In genomic region chr16:58464916-58465731, GRCh38 we compare ENCODE assay signal across 9 cellular contexts. TPM values are rescaled to one million over a fixed set of nuclear protein-coding genes. Genes with fewer than 3 reads are reported as not detected.
A peak's percentile ranks its signal among the peaks of the same experiment; 100 is the strongest.
DNase-seq lines count a peak whose midpoint lies in the region; ATAC-seq, FAIRE-seq and TF ChIP-seq lines count a peak whose summit lies in the region.
"Had no signal": no experiment of that assay in that cellular context is flagged by ENCODE, and none has a peak within 500 bp of the region (broad histone marks: within the 10 kb centered on the region; RNA-seq: fewer than 3 reads in every experiment).

No MANE protein-coding gene starts in this region.

- WGBS in heart right ventricle, 2 donors, result 10 to 14% methylated on average over 24 of the region's 24 CpGs

- DNase-seq in GM19239 (ENCODE audit: insufficient read length, low spot score) (peak; percentile 28), WERI-Rb-1 (peak; percentile 67), heart right ventricle (peak in 1 of 2 donors; percentile 59), retinal pigment epithelial cell (ENCODE audit: low read depth) (no peak), anterior cingulate cortex (lab: John Stamatoyannopoulos, UW) (no peak)
- no peak for DNase-seq in activated CD8-positive, alpha-beta memory T cell treated with anti-CD3 and anti-CD28 coated beads, Interleukin-2, amount 50 U/mL, for 4 hours

- intact Hi-C loops in heart right ventricle (cut with DNase I), result loop anchor here in 3 of 10 donors (5.0 kb wide), 3 partner anchors 38 to 128 kb away; no protein-coding TSS in a partner anchor

- H3K4me3 ChIP-seq in WERI-Rb-1 (ENCODE audit: low read depth, low read length), result peak overlapping the region; percentile 65
- H3K4me3 ChIP-seq in heart right ventricle, result peak overlapping the region; percentile 61 to 96 (median 84)
- H3K4me3 ChIP-seq in retinal pigment epithelial cell (ENCODE audit: low read length), result peak overlapping the region; percentile 49
- H3K4me3 ChIP-seq: K562 had no signal

- H3K27ac ChIP-seq in WERI-Rb-1, result no peak overlapping the region
- H3K27ac ChIP-seq in heart right ventricle, result peak overlapping the region; percentile 68 to 98 (median 94)

- FAIRE-seq in GM19239 (lab: Jason Lieb, UNC), result no peak
- FAIRE-seq: K562 had no signal

- peaks cover 0 to 73% (median 41%) of the 10 kb centered on the region in 9 donors for H3K4me1 ChIP-seq in heart right ventricle

- peak; percentile 28 to 66 (median 47) for ATAC-seq in heart right ventricle
- ATAC-seq in HG02571 (IDR thresholded peaks at IDR 0.05; ENCODE audit: unreplicated experiment), result no peak
- no peak for ATAC-seq in GM19324 (IDR thresholded peaks at IDR 0.05; ENCODE audit: low FRiP score, unreplicated experiment)
- ATAC-seq: K562 had no signal

- H3K9me3 ChIP-seq in WERI-Rb-1 (ENCODE audit: severe bottlenecking) (no peaks in the 10 kb centered on the region), heart right ventricle (no peaks in the 10 kb centered on the region)

- peak; percentile 52 for TF ChIP-seq CTCF in WERI-Rb-1 (IDR thresholded peaks at IDR 0.05; ENCODE audit: low read depth, low read length)
- peak in 7 of 9 donors; percentile 14 to 50 (median 35) for TF ChIP-seq CTCF in heart right ventricle (IDR thresholded peaks at IDR 0.05)
- peak; percentile 54 for TF ChIP-seq CTCF in retinal pigment epithelial cell (conservative IDR thresholded peaks at IDR 0.05; ENCODE audit: low read depth, low read length)

- H3K27me3 ChIP-seq in WERI-Rb-1 (ENCODE audit: insufficient read depth, low read depth, severe bottlenecking), result peaks cover 7% of the 10 kb centered on the region
- H3K27me3 ChIP-seq in heart right ventricle, result peaks cover 0 to 76% (median 13%) of the 10 kb centered on the region in 7 donors

- no peaks in the 10 kb centered on the region for H3K36me3 ChIP-seq in WERI-Rb-1
- peaks cover 0 to 2% (median 0%) of the 10 kb centered on the region in 9 donors for H3K36me3 ChIP-seq in heart right ventricle

RNA-seq across cellular contexts. Expression of gene NDRG4, which starts 34.8 kb away (rescaled TPM):
- 100 to 1,000 TPM; 336 to 821 (median 630) TPM for total RNA-seq in heart right ventricle
- 100 to 1,000 TPM; 286 to 507 TPM for polyA plus RNA-seq in heart right ventricle

RNA-seq across cellular contexts. Expression of gene SETD6, which starts 50.2 kb away (rescaled TPM):
- total RNA-seq in heart right ventricle, result 10 to 100 TPM in 8 of 10 donors, 1 to 10 TPM in 2; 8.9 to 16.0 (median 11.8) TPM
- 10 to 100 TPM; 11.8 to 18.9 TPM for polyA plus RNA-seq in heart right ventricle

Comparison
In these comparisons a context has a peak if more than half of its experiments do, and no peak if none do; other contexts are left out.
1. DNase-seq: peak in GM19239 (single experiment) and WERI-Rb-1 (single experiment); none in retinal pigment epithelial cell (single experiment), activated CD8-positive, alpha-beta memory T cell treated with anti-CD3 and anti-CD28 coated beads, Interleukin-2, amount 50 U/mL, for 4 hours (single experiment) and anterior cingulate cortex (0 of 58).
2. ATAC-seq: peak in heart right ventricle (8 of 8); none in HG02571 (single experiment) and GM19324 (single experiment).
3. Peak in every context shown above with its lines, with median percentiles within 50 percentile points of each other: H3K4me3 ChIP-seq and CTCF ChIP-seq.